14 cellular contexts compared by ENCODE assay signal in genomic region chr12:87756111-87756510, GRCh38.
DNase-seq lines count a peak whose midpoint lies in the region; ATAC-seq, FAIRE-seq and TF ChIP-seq lines count a peak whose summit lies in the region.
"Had no signal": no experiment of that assay in that cellular context is flagged by ENCODE, and none has a peak within 500 bp of the region (broad histone marks: within the 10 kb centered on the region; RNA-seq: fewer than 3 reads in every experiment).

No MANE protein-coding gene starts in this region.

- no peak overlapping the region for H3K4me3 Mint-ChIP-seq in chondrocyte (ENCODE audit: unreplicated experiment)
- H3K4me3 Mint-ChIP-seq: T-helper 17 cell had no signal

- H4K20me1 ChIP-seq in KMS-11 (ENCODE audit: insufficient read depth): no peaks in the 10 kb centered on the region
- H4K20me1 ChIP-seq: BLaER1 had no signal

- in situ Hi-C loops in brain microvascular endothelial cell (cut with HindIII; ENCODE audit: low pct_ligation_motif_present, low sequenced_read_pairs): no loop called here

- H3K4me3 ChIP-seq in KMS-11 (IDR thresholded peaks at IDR 0.05; ENCODE audit: insufficient read depth, low read depth, low read length): no peak overlapping the region
- H3K4me3 ChIP-seq in brain microvascular endothelial cell (ENCODE audit: low read depth, low read length): no peak overlapping the region
- H3K4me3 ChIP-seq in kidney (ENCODE audit: low read length in 2 of 2): no peak overlapping the region
- H3K4me3 ChIP-seq in esophagus squamous epithelium: no peak overlapping the region
- H3K4me3 ChIP-seq: BLaER1 had no signal

- H3K9me3 ChIP-seq in kidney (ENCODE audit: control insufficient read depth in 1 of 2, low read length in 2 of 2) (no peaks in the 10 kb centered on the region), esophagus squamous epithelium (no peaks in the 10 kb centered on the region)
- H3K9me3 ChIP-seq: BLaER1 had no signal

- ATAC-seq in GM18498 (IDR thresholded peaks at IDR 0.05; ENCODE audit: unreplicated experiment): no peak
- ATAC-seq: T-helper 17 cell had no signal

- H3K4me1 Mint-ChIP-seq in chondrocyte (ENCODE audit: low read depth): peaks cover 15% of the 10 kb centered on the region
- H3K4me1 Mint-ChIP-seq: T-helper 17 cell had no signal

- H3K36me3 ChIP-seq in KMS-11 (ENCODE audit: insufficient read depth) (no peaks in the 10 kb centered on the region), brain microvascular endothelial cell (replicated peaks) (no peaks in the 10 kb centered on the region), kidney (ENCODE audit: control insufficient read depth in 1 of 2, insufficient read depth in 2 of 2, low read length in 2 of 2) (no peaks in the 10 kb centered on the region), esophagus squamous epithelium (no peaks in the 10 kb centered on the region)
- H3K36me3 ChIP-seq: BLaER1 had no signal

- H3K36me3 Mint-ChIP-seq in chondrocyte (ENCODE audit: low read depth): no peaks in the 10 kb centered on the region

- TF ChIP-seq CTCF in KMS-11 (conservative IDR thresholded peaks at IDR 0.05; ENCODE audit: low read depth, low read length) (no peak), brain microvascular endothelial cell (IDR thresholded peaks at IDR 0.05; ENCODE audit: low read depth, low read length, missing control alignments) (no peak), kidney (IDR thresholded peaks at IDR 0.05; ENCODE audit: borderline replicate concordance, extremely low read depth, insufficient read depth) (no peak), esophagus squamous epithelium (IDR thresholded peaks at IDR 0.05) (no peak), chondrocyte (IDR thresholded peaks at IDR 0.05) (no peak)

- peak overlapping the region; percentile 52; the same call in 1 of the 2 replicates for H2AFZ ChIP-seq in KMS-11 (ENCODE audit: low read depth)
- H2AFZ ChIP-seq: parathyroid adenoma had no signal

- peak; percentile 18 for DNase-seq in AG08396 (ENCODE audit: low spot score)
- DNase-seq in brain microvascular endothelial cell: peak; percentile 95
- peak; percentile 15 for DNase-seq in kidney
- no peak for DNase-seq in esophagus squamous epithelium (lab: John Stamatoyannopoulos, UW)
- DNase-seq in chondrocyte (ENCODE audit: low spot score): no peak
- DNase-seq in NCI-H345 treated with DMSO at 0.1 percent for 48 hours (lab: John Stamatoyannopoulos, UW; ENCODE audit: unreplicated experiment): no peak
- DNase-seq: activated effector memory CD4-positive, alpha-beta T cell treated with Interleukin-2 at 50 U/mL for 16 hours; DND-41; NCI-H2171; T-helper 17 cell had no signal

- peaks cover 2% of the 10 kb centered on the region for H3K27me3 Mint-ChIP-seq in chondrocyte (ENCODE audit: low read depth)
- H3K27me3 Mint-ChIP-seq: T-helper 17 cell had no signal

- TF ChIP-seq POLR2A in esophagus squamous epithelium (IDR thresholded peaks at IDR 0.05): no peak

- intact Hi-C loops in kidney (cut with DNase I) (no loop called here), esophagus squamous epithelium (cut with DNase I) (no loop called here)

- peaks cover 71% of the 10 kb centered on the region for H3K4me1 ChIP-seq in KMS-11 (ENCODE audit: low read depth, poor library complexity, severe bottlenecking)
- H3K4me1 ChIP-seq in kidney (ENCODE audit: control insufficient read depth in 1 of 2, insufficient read depth in 1 of 2, low read depth in 1 of 2, low read length in 2 of 2): no peaks in the 10 kb centered on the region
- no peaks in the 10 kb centered on the region for H3K4me1 ChIP-seq in esophagus squamous epithelium
- H3K4me1 ChIP-seq: BLaER1, parathyroid adenoma had no signal

- FAIRE-seq in kidney (lab: Jason Lieb, UNC): no peak

- H3K27ac Mint-ChIP-seq in chondrocyte (ENCODE audit: unreplicated experiment): no peak overlapping the region
- H3K27ac Mint-ChIP-seq: T-helper 17 cell had no signal

- H3K27me3 ChIP-seq in KMS-11 (ENCODE audit: insufficient read depth, low read depth) (no peaks in the 10 kb centered on the region), brain microvascular endothelial cell (replicated peaks) (no peaks in the 10 kb centered on the region), esophagus squamous epithelium (no peaks in the 10 kb centered on the region)
- H3K27me3 ChIP-seq: BLaER1 had no signal

- H3K27ac ChIP-seq in KMS-11: peak overlapping the region; percentile 97
- H3K27ac ChIP-seq in brain microvascular endothelial cell: peak overlapping the region; percentile 80
- H3K27ac ChIP-seq in kidney (ENCODE audit: low read depth in 2 of 2, low read length in 2 of 2): no peak overlapping the region
- no peak overlapping the region for H3K27ac ChIP-seq in esophagus squamous epithelium
- H3K27ac ChIP-seq: BLaER1, parathyroid adenoma had no signal

- peak overlapping the region; percentile 49 for H3K9ac ChIP-seq in KMS-11
- H3K9ac ChIP-seq in kidney (ENCODE audit: low read length in 2 of 2): no peak overlapping the region
- H3K9ac ChIP-seq: BLaER1, parathyroid adenoma had no signal

- WGBS in esophagus squamous epithelium, 2 donors: 56 to 60% methylated on average over 1 to 4 of the region's 4 CpGs

- peaks cover 8% of the 10 kb centered on the region for H3K9me3 Mint-ChIP-seq in chondrocyte (ENCODE audit: low read depth)

- H3K79me2 ChIP-seq in KMS-11 (ENCODE audit: insufficient read depth, low read depth): no peaks in the 10 kb centered on the region
- H3K79me2 ChIP-seq: parathyroid adenoma had no signal

- H3K4me2 ChIP-seq in KMS-11: peak overlapping the region; percentile 56
- H3K4me2 ChIP-seq: BLaER1 had no signal

Comparison
In these comparisons a context has a peak if more than half of its experiments do, and no peak if none do; other contexts are left out.
1. DNase-seq: peak in AG08396 (single experiment), brain microvascular endothelial cell (single experiment) and kidney (single experiment); none in esophagus squamous epithelium (single experiment), chondrocyte (single experiment) and NCI-H345 treated with DMSO at 0.1 percent for 48 hours (single experiment).
2. H3K27ac ChIP-seq: peak in KMS-11 (single experiment) and brain microvascular endothelial cell (single experiment); none in kidney (0 of 2) and esophagus squamous epithelium (0 of 4).